ENCODE assay signal across 17 cellular contexts in genomic region chr5:104569621-104570020, GRCh38.
A peak's percentile ranks its signal among the peaks of the same experiment; 100 is the strongest.
DNase-seq lines count a peak whose midpoint lies in the region; ATAC-seq, FAIRE-seq and TF ChIP-seq lines count a peak whose summit lies in the region.
"Had no signal": no experiment of that assay in that cellular context is flagged by ENCODE, and none has a peak within 500 bp of the region (broad histone marks: within the 10 kb centered on the region; RNA-seq: fewer than 3 reads in every experiment).

No MANE protein-coding gene starts in this region.

- DNase-seq in NCI-H226: peak; percentile 33
- peak; percentile 16 for DNase-seq in astrocyte (ENCODE audit: low read depth)
- no peak for DNase-seq in omental fat pad (ENCODE audit: low spot score)
- no peak for DNase-seq in HuH-7.5 (ENCODE audit: low spot score)
- DNase-seq in NCI-H2029 (lab: John Stamatoyannopoulos, UW): no peak
- DNase-seq: CD8-positive, alpha-beta T cell; COR-L47; DMS153; DMS79 treated with DMSO at 0.1 percent for 48 hours; EL; H7 had no signal

- H3K4me3 ChIP-seq in astrocyte (ENCODE audit: insufficient read depth, low read depth, low read length): no peak overlapping the region
- H3K4me3 ChIP-seq: GM23338 had no signal

- no peaks in the 10 kb centered on the region for H3K36me3 ChIP-seq in astrocyte (ENCODE audit: insufficient read depth, low read length)

- H4K20me1 ChIP-seq in astrocyte (ENCODE audit: insufficient read depth, low read length): no peaks in the 10 kb centered on the region

- H3K4me3 Mint-ChIP-seq in astrocyte (ENCODE audit: unreplicated experiment): no peak overlapping the region
- H3K4me3 Mint-ChIP-seq: CD14-positive monocyte; CD8-positive, alpha-beta T cell; GM23338 had no signal

- no peaks in the 10 kb centered on the region for H3K27me3 ChIP-seq in astrocyte (ENCODE audit: insufficient read depth, low read length)

- H3K27me3 Mint-ChIP-seq in astrocyte (ENCODE audit: low read depth, unreplicated experiment): no peaks in the 10 kb centered on the region

- no peaks in the 10 kb centered on the region for H3K79me2 ChIP-seq in astrocyte (ENCODE audit: insufficient read depth, low read length)

- no peak overlapping the region for H3K4me2 ChIP-seq in astrocyte (ENCODE audit: low read length)
- H3K4me2 ChIP-seq: GM23338 had no signal

- H3K9me3 Mint-ChIP-seq in astrocyte (ENCODE audit: unreplicated experiment): no peaks in the 10 kb centered on the region
- H3K9me3 Mint-ChIP-seq: GM23338 had no signal

- no peaks in the 10 kb centered on the region for H3K9me3 ChIP-seq in astrocyte (ENCODE audit: insufficient read depth, low read depth, low read length)

- no peaks in the 10 kb centered on the region for H3K4me1 ChIP-seq in astrocyte (ENCODE audit: insufficient read depth, low read length)

- no peak for TF ChIP-seq CTCF in astrocyte (IDR thresholded peaks at IDR 0.05; ENCODE audit: insufficient read depth, low read depth, low read length)
- no peak for TF ChIP-seq CTCF in omental fat pad (IDR thresholded peaks at IDR 0.05)

- ATAC-seq in omental fat pad (ENCODE audit: low FRiP score) (peak; percentile 51), HG02870 (IDR thresholded peaks at IDR 0.05; ENCODE audit: unreplicated experiment) (no peak)
- ATAC-seq: CD8-positive, alpha-beta T cell; GM23338 had no signal

- H3K36me3 Mint-ChIP-seq in astrocyte (ENCODE audit: low read depth, unreplicated experiment): no peaks in the 10 kb centered on the region
- H3K36me3 Mint-ChIP-seq: CD14-positive monocyte; CD8-positive, alpha-beta T cell had no signal

- H3K9ac ChIP-seq in astrocyte (ENCODE audit: low read length): no peak overlapping the region

- H3K27ac Mint-ChIP-seq in astrocyte (ENCODE audit: unreplicated experiment): no peak overlapping the region
- H3K27ac Mint-ChIP-seq: CD14-positive monocyte; CD8-positive, alpha-beta T cell; GM23338 had no signal

- H3K27ac ChIP-seq in astrocyte (ENCODE audit: low read depth, low read length): no peak overlapping the region

- no peak overlapping the region for H2AFZ ChIP-seq in astrocyte (ENCODE audit: low read depth, low read length)
- H2AFZ ChIP-seq: GM23338 had no signal

- FAIRE-seq in astrocyte (lab: Jason Lieb, UNC): no peak
- FAIRE-seq: D721Med, G401.6, GM12892 had no signal

- H3K4me1 Mint-ChIP-seq in astrocyte (ENCODE audit: low read depth, unreplicated experiment): no peaks in the 10 kb centered on the region
- H3K4me1 Mint-ChIP-seq: CD14-positive monocyte had no signal

Comparison
In these comparisons a context has a peak if more than half of its experiments do, and no peak if none do; other contexts are left out.
1. DNase-seq: peak in NCI-H226 (single experiment) and astrocyte (single experiment); none in omental fat pad (single experiment), HuH-7.5 (single experiment) and NCI-H2029 (single experiment).